8 cellular contexts compared by ENCODE assay signal in the genomic region with DNA sequence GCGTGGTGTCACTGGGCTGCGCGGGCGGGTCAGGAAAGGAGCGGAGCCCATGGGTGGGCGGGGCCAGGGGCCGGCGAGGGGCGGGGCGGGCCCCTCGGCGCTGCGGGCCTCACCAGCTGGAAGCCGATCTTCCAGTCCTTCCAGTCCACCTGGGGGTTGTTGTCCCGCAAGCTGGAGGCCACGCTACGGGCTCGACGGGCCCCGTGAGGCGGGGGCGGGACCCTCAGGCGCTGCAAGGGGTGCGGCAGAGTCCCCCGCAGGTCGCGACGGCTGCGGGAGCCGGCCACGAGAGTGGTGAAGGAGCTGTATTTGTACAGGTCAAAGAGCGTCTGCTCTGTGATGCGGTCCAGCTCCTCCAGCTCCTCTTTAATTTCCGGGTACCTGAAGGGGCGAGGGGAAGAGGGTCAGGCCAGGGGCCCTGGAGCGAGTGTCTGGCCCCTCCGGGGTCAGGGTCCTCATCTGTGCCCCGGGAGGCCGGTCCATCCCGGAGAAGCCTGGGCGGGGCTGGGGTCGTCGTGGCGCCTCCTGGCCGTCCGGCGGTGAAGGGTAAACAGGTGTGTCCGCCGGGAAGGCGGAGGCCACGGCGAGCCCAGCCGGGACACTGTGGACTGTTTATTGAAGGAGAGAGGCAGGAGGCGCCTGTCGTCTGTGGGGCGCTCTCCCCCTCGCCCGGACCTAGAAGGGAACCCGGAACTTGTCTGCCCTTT. TPM values are rescaled to one million over a fixed set of nuclear protein-coding genes. Genes with fewer than 3 reads are reported as not detected.
DNase-seq lines count a peak whose midpoint lies in the region; ATAC-seq and TF ChIP-seq lines count a peak whose summit lies in the region.

No MANE protein-coding gene starts in this region.

- H3K36me3 Mint-ChIP-seq in activated CD8-positive, alpha-beta T cell treated with anti-CD3 and anti-CD28 coated beads for 36 hours (ENCODE audit: low read depth), result no peaks in the 10 kb centered on the region

- H3K27me3 Mint-ChIP-seq in activated CD8-positive, alpha-beta T cell treated with anti-CD3 and anti-CD28 coated beads for 36 hours, result no peaks in the 10 kb centered on the region

- CTCF ChIA-PET in activated CD8-positive, alpha-beta T cell treated with anti-CD3 and anti-CD28 coated beads for 36 hours (lab: Charles Lee), result interaction anchor here (0.6 to 2.2 kb wide), 8 partner anchors 11 to 103 kb away, joined by 3 to 12 read pairs (median 4); no protein-coding TSS in a partner anchor

- peak; percentile 72 for ATAC-seq in activated CD8-positive, alpha-beta T cell treated with anti-CD3 and anti-CD28 coated beads for 36 hours
- no peak for ATAC-seq in HG02973 (IDR thresholded peaks at IDR 0.05; ENCODE audit: unreplicated experiment)

- H3K4me1 Mint-ChIP-seq in activated CD8-positive, alpha-beta T cell treated with anti-CD3 and anti-CD28 coated beads for 36 hours (ENCODE audit: low read depth), result peaks cover 31% of the 10 kb centered on the region

- H3K4me3 Mint-ChIP-seq in activated CD8-positive, alpha-beta T cell treated with anti-CD3 and anti-CD28 coated beads for 36 hours, result peak overlapping the region; percentile 75

- POLR2A ChIA-PET in activated CD8-positive, alpha-beta T cell treated with anti-CD3 and anti-CD28 coated beads for 36 hours (lab: Charles Lee), result interaction anchor here (0.6 to 1.9 kb wide), 7 partner anchors 18 to 327 kb away, joined by 3 to 7 read pairs (median 3); partner anchors contain the start of gene TNFRSF1A

- peak overlapping the region; percentile 72 for H3K27ac Mint-ChIP-seq in activated CD8-positive, alpha-beta T cell treated with anti-CD3 and anti-CD28 coated beads for 36 hours

- intact Hi-C loops in activated CD8-positive, alpha-beta T cell treated with anti-CD3 and anti-CD28 coated beads for 36 hours (cut with micrococcal nuclease), result no loop called here

- peak; percentile 46 for DNase-seq in COLO668 (lab: John Stamatoyannopoulos, UW; ENCODE audit: unreplicated experiment)
- peak; percentile 93 for DNase-seq in LoVo (ENCODE audit: low spot score)
- peak; percentile 76 for DNase-seq in activated CD8-positive, alpha-beta T cell treated with anti-CD3 and anti-CD28 coated beads for 36 hours
- DNase-seq in effector CD8-positive, alpha-beta T cell (lab: John Stamatoyannopoulos, UW), result peak; percentile 59
- DNase-seq in midbrain (lab: John Stamatoyannopoulos, UW), result peak; percentile 33
- DNase-seq in stimulated activated CD8-positive, alpha-beta memory T cell treated with anti-CD3 and anti-CD28 coated beads, Interleukin-7, amount 100 ng/mL, for 24 hours (ENCODE audit: low read depth), result peak; percentile 46
- no peak for DNase-seq in GDM1 (lab: John Stamatoyannopoulos, UW)

- no peaks in the 10 kb centered on the region for H3K9me3 Mint-ChIP-seq in activated CD8-positive, alpha-beta T cell treated with anti-CD3 and anti-CD28 coated beads for 36 hours

- TF ChIP-seq CTCF in activated CD8-positive, alpha-beta T cell treated with anti-CD3 and anti-CD28 coated beads for 36 hours (IDR thresholded peaks at IDR 0.05), result no peak

RNA-seq across cellular contexts. Expression of gene SCNN1A, which starts 11.9 kb away (rescaled TPM):
- total RNA-seq in activated CD8-positive, alpha-beta T cell treated with anti-CD3 and anti-CD28 coated beads for 36 hours, result 1 to 10 TPM; 2.3 to 3.8 TPM

RNA-seq across cellular contexts. Expression of gene LTBR, which starts 20.5 kb away (rescaled TPM):
- total RNA-seq in activated CD8-positive, alpha-beta T cell treated with anti-CD3 and anti-CD28 coated beads for 36 hours, result 1 to 10 TPM; 1.5 to 1.6 TPM

RNA-seq across cellular contexts. Expression of gene TNFRSF1A, which starts 21.6 kb away (rescaled TPM):
- total RNA-seq in activated CD8-positive, alpha-beta T cell treated with anti-CD3 and anti-CD28 coated beads for 36 hours, result 10 to 100 TPM; 40.6 TPM

RNA-seq across cellular contexts. Expression of gene PLEKHG6, which starts 53.0 kb away (rescaled TPM):
- total RNA-seq in activated CD8-positive, alpha-beta T cell treated with anti-CD3 and anti-CD28 coated beads for 36 hours, result not detected
